Comparison of ENCODE assay signal across 15 cellular contexts in the genomic region with DNA sequence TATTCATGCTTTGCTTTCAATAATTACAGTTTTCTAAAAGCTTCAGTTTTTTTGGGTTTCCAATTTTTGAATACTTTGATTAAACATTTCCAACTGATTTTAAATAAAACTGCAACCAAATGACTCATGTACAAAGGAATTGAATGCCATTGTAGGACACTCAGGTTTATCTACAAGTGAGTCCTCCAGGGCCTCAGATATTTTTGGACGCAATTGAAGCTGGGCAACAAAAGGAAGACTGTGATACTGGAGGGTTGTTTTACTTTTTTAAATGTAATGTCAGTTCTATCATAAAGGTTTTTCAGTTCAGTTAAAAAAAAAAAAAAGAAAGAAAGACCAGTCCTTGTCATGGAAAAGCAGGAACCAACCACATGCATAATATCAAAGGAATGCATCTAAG.
DNase-seq lines count a peak whose midpoint lies in the region; ATAC-seq, FAIRE-seq and TF ChIP-seq lines count a peak whose summit lies in the region.
"Had no signal": no experiment of that assay in that cellular context is flagged by ENCODE, and none has a peak within 500 bp of the region (broad histone marks: within the 10 kb centered on the region; RNA-seq: fewer than 3 reads in every experiment).

No MANE protein-coding gene starts in this region.

- intact Hi-C loops in left cardiac atrium (cut with DNase I) (no loop called here), pancreas (cut with DNase I) (no loop called here)

- no peak for ATAC-seq in left cardiac atrium
- no peak for ATAC-seq in pancreas
- ATAC-seq in GM19324 (IDR thresholded peaks at IDR 0.05; ENCODE audit: low FRiP score, unreplicated experiment) = no peak

- H3K27me3 ChIP-seq in cardiac muscle cell (no peaks in the 10 kb centered on the region), adipocyte (replicated peaks; ENCODE audit: control insufficient read depth, insufficient read depth, low read length) (no peaks in the 10 kb centered on the region), pancreas (peaks cover 0 to 6% (median under 1%) of the 10 kb centered on the region in 4 donors)

- H3K9me3 ChIP-seq in cardiac muscle cell (ENCODE audit: low read depth) (no peaks in the 10 kb centered on the region), adipocyte (ENCODE audit: control insufficient read depth, low read length) (peaks cover 4% of the 10 kb centered on the region), pancreas (no peaks in the 10 kb centered on the region)

- peaks cover 3% of the 10 kb centered on the region for H3K4me1 ChIP-seq in cardiac muscle cell (ENCODE audit: low read depth)
- H3K4me1 ChIP-seq in adipocyte (ENCODE audit: control insufficient read depth, insufficient read depth, low read length) = peaks cover 2% of the 10 kb centered on the region
- no peaks in the 10 kb centered on the region for H3K4me1 ChIP-seq in pancreas
- H3K4me1 ChIP-seq: BLaER1 treated with 17β-estradiol and CSF1 and Interleukin-3, amounts not matched to agents 10 nM and 100 nM had no signal

- H3K9ac ChIP-seq in adipocyte (ENCODE audit: low read length) = no peak overlapping the region
- H3K9ac ChIP-seq: BLaER1 treated with 17β-estradiol and CSF1 and Interleukin-3, amounts not matched to agents 10 nM and 100 nM had no signal

- FAIRE-seq in pancreas (lab: Jason Lieb, UNC) = peak; percentile 96

- peak in 1 of 2 donors; percentile 10 for DNase-seq in cardiac muscle cell (ENCODE audit: low read depth in 1 of 2, low spot score in 1 of 2)
- DNase-seq in left cardiac atrium = no peak
- peak; percentile 1 for DNase-seq in adipocyte (ENCODE audit: low read depth)
- DNase-seq in choroid plexus epithelial cell (ENCODE audit: low read depth) = peak; percentile 2
- no peak for DNase-seq in pancreas
- DNase-seq in HCEC 1CT = no peak
- no peak for DNase-seq in COR-L47 (lab: John Stamatoyannopoulos, UW)
- DNase-seq: Calu3; CD4-positive, CD25-positive, alpha-beta regulatory T cell; DMS 273 treated with DMSO at 0.1 percent for 48 hours; GOT3; H9 had no signal

- 83 to 88% methylated on average over 1 of the region's 1 CpG for WGBS in pancreas, 2 donors

- H3K27ac ChIP-seq in cardiac muscle cell = peak overlapping the region; percentile 87
- no peak overlapping the region for H3K27ac ChIP-seq in pancreas
- H3K27ac ChIP-seq: 22Rv1; BLaER1 treated with 17β-estradiol and CSF1 and Interleukin-3, amounts not matched to agents 10 nM and 100 nM had no signal

- H3K36me3 ChIP-seq in cardiac muscle cell = no peaks in the 10 kb centered on the region
- no peaks in the 10 kb centered on the region for H3K36me3 ChIP-seq in adipocyte (ENCODE audit: control insufficient read depth, insufficient read depth, low read length, severe bottlenecking)
- H3K36me3 ChIP-seq in pancreas = no peaks in the 10 kb centered on the region
- H3K36me3 ChIP-seq: BLaER1 treated with 17β-estradiol and CSF1 and Interleukin-3, amounts not matched to agents 10 nM and 100 nM had no signal

- H3K4me3 ChIP-seq in cardiac muscle cell (no peak overlapping the region), adipocyte (ENCODE audit: low read length) (no peak overlapping the region), choroid plexus epithelial cell (ENCODE audit: low read depth, low read length) (no peak overlapping the region), pancreas (no peak overlapping the region)
- H3K4me3 ChIP-seq: BLaER1 treated with 17β-estradiol and CSF1 and Interleukin-3, amounts not matched to agents 10 nM and 100 nM had no signal

- TF ChIP-seq CTCF in cardiac muscle cell (IDR thresholded peaks at IDR 0.05; ENCODE audit: low read depth, low read length) (no peak), choroid plexus epithelial cell (conservative IDR thresholded peaks at IDR 0.05; ENCODE audit: low read depth, low read length) (no peak), pancreas (IDR thresholded peaks at IDR 0.05) (no peak)

Comparison
In these comparisons a context has a peak if more than half of its experiments do, and no peak if none do; other contexts are left out.
1. DNase-seq: peak in adipocyte (single experiment) and choroid plexus epithelial cell (single experiment); none in left cardiac atrium (single experiment), pancreas (0 of 6), HCEC 1CT (single experiment) and COR-L47 (single experiment).